In genomic region chr19:32691952-32692726, GRCh38 we compare ENCODE assay signal across 8 cellular contexts. TPM values are rescaled to one million over a fixed set of nuclear protein-coding genes. Genes with fewer than 3 reads are reported as not detected.
A peak's percentile ranks its signal among the peaks of the same experiment; 100 is the strongest.
DNase-seq lines count a peak whose midpoint lies in the region; ATAC-seq and TF ChIP-seq lines count a peak whose summit lies in the region.

No MANE protein-coding gene starts in this region.

- H3K27ac ChIP-seq in Peyer's patch, result peak overlapping the region; percentile 67 to 90 (median 87)

- peaks cover 4 to 49% (median 9%) of the 10 kb centered on the region in 4 donors for H3K4me1 ChIP-seq in Peyer's patch

- H3K27me3 ChIP-seq in Peyer's patch, result no peaks in the 10 kb centered on the region

- peaks cover 51% of the 10 kb centered on the region for H3K4me1 Mint-ChIP-seq in activated naive CD8-positive, alpha-beta T cell treated with anti-CD3 and anti-CD28 coated beads for 36 hours

- peak overlapping the region; percentile 56 to 90 (median 81) for H3K4me3 ChIP-seq in Peyer's patch

- TF ChIP-seq POLR2A in GM19099 (IDR thresholded peaks at IDR 0.05; ENCODE audit: extremely low read depth, insufficient read length, low read depth), result peak; percentile 27
- TF ChIP-seq POLR2A in Peyer's patch (IDR thresholded peaks at IDR 0.05), result no peak

- no peaks in the 10 kb centered on the region for H3K27me3 Mint-ChIP-seq in activated naive CD8-positive, alpha-beta T cell treated with anti-CD3 and anti-CD28 coated beads for 36 hours

- intact Hi-C loops in Right ventricle myocardium inferior (cut with DNase I), result loop anchor here (5.0 kb wide), 1 partner anchor 110 kb away; the partner anchor contains the start of gene PDCD5

- ATAC-seq in HG03139 (IDR thresholded peaks at IDR 0.05; ENCODE audit: unreplicated experiment), result peak; percentile 40
- peak; percentile 80 for ATAC-seq in Right ventricle myocardium inferior

- no peaks in the 10 kb centered on the region for H3K9me3 ChIP-seq in Peyer's patch

- peak overlapping the region; percentile 93 for H3K27ac Mint-ChIP-seq in activated naive CD8-positive, alpha-beta T cell treated with anti-CD3 and anti-CD28 coated beads for 36 hours

- peaks cover 9% of the 10 kb centered on the region for H3K9me3 Mint-ChIP-seq in activated naive CD8-positive, alpha-beta T cell treated with anti-CD3 and anti-CD28 coated beads for 36 hours

- DNase-seq in CD1c-positive myeloid dendritic cell (ENCODE audit: extremely low spot score), result peak; percentile 90
- peak; percentile 47 to 78 (median 74) for DNase-seq in Peyer's patch
- peak; percentile 67 for DNase-seq in activated naive CD8-positive, alpha-beta T cell treated with anti-CD3 and anti-CD28 coated beads for 36 hours
- DNase-seq in Right ventricle myocardium inferior (ENCODE audit: missing footprints), result peak; percentile 91
- peak in 48 of 56 donors; percentile 5 to 73 (median 45) for DNase-seq in nucleus accumbens (lab: John Stamatoyannopoulos, UW)
- DNase-seq in NCI-H1092 treated with DMSO at 0.1 percent for 48 hours (lab: John Stamatoyannopoulos, UW), result no peak

- peaks cover 55% of the 10 kb centered on the region for H3K36me3 Mint-ChIP-seq in activated naive CD8-positive, alpha-beta T cell treated with anti-CD3 and anti-CD28 coated beads for 36 hours

- peaks cover 0 to 5% (median 0%) of the 10 kb centered on the region in 3 donors for H3K36me3 ChIP-seq in Peyer's patch

- no peak for TF ChIP-seq CTCF in Peyer's patch (IDR thresholded peaks at IDR 0.05)

- peak overlapping the region; percentile 84 for H3K4me3 Mint-ChIP-seq in activated naive CD8-positive, alpha-beta T cell treated with anti-CD3 and anti-CD28 coated beads for 36 hours

RNA-seq across cellular contexts. Expression of gene NUDT19, which starts 0.5 kb away (rescaled TPM):
- total RNA-seq in Peyer's patch (10 to 100 TPM in 3 of 4 donors, 1 to 10 TPM in 1; 7.4 to 16.6 (median 12.6) TPM), Right ventricle myocardium inferior (23.8 TPM)
- 10 to 100 TPM; 16.2 to 16.4 TPM for total RNA-seq in activated naive CD8-positive, alpha-beta T cell treated with anti-CD3 and anti-CD28 coated beads for 36 hours

RNA-seq across cellular contexts. Expression of gene RGS9BP, which starts 16.5 kb away (rescaled TPM):
- total RNA-seq in Peyer's patch (under 1 TPM in 1 of 4 donors, not detected in 3; 0.67 TPM), Right ventricle myocardium inferior (12.5 TPM)
- not detected for total RNA-seq in activated naive CD8-positive, alpha-beta T cell treated with anti-CD3 and anti-CD28 coated beads for 36 hours

RNA-seq across cellular contexts. Expression of gene ANKRD27, which starts 17.2 kb away (rescaled TPM):
- total RNA-seq in Peyer's patch (10 to 100 TPM; 33.2 to 48.0 (median 38.7) TPM), Right ventricle myocardium inferior (25.9 TPM)
- 10 to 100 TPM; 27.7 to 29.0 TPM for total RNA-seq in activated naive CD8-positive, alpha-beta T cell treated with anti-CD3 and anti-CD28 coated beads for 36 hours

RNA-seq across cellular contexts. Expression of gene TDRD12, which starts 27.4 kb away (rescaled TPM):
- total RNA-seq in Peyer's patch, result 1 to 10 TPM in 1 of 4 donors, not detected in 3; 1.7 TPM
- under 1 TPM in 1 of 2 experiments, not detected in 1; 0.06 TPM for total RNA-seq in activated naive CD8-positive, alpha-beta T cell treated with anti-CD3 and anti-CD28 coated beads for 36 hours
- not detected for total RNA-seq in Right ventricle myocardium inferior
